5 cellular contexts compared by ENCODE assay signal in genomic region chr3:58695284-58695683, GRCh38. TPM values are rescaled to one million over a fixed set of nuclear protein-coding genes. Genes with fewer than 3 reads are reported as not detected.
"Had no signal": no experiment of that assay in that cellular context is flagged by ENCODE, and none has a peak within 500 bp of the region (broad histone marks: within the 10 kb centered on the region; RNA-seq: fewer than 3 reads in every experiment).

No MANE protein-coding gene starts in this region.

RNA-seq across cellular contexts. Expression of gene FAM3D, which starts 28.7 kb away (rescaled TPM):
- total RNA-seq: K562, M059J, SK-MEL-5 had no signal
- polyA plus RNA-seq: IgD-negative memory B cell, K562, SK-N-SH had no signal
